ENCODE assay signal across 16 cellular contexts in genomic region chr22:36540867-36541642, GRCh38. TPM values are rescaled to one million over a fixed set of nuclear protein-coding genes. Genes with fewer than 3 reads are reported as not detected.
A peak's percentile ranks its signal among the peaks of the same experiment; 100 is the strongest.
DNase-seq lines count a peak whose midpoint lies in the region; ATAC-seq and TF ChIP-seq lines count a peak whose summit lies in the region.
"Had no signal": no experiment of that assay in that cellular context is flagged by ENCODE, and none has a peak within 500 bp of the region (broad histone marks: within the 10 kb centered on the region; RNA-seq: fewer than 3 reads in every experiment).

No MANE protein-coding gene starts in this region.

- no peaks in the 10 kb centered on the region for H3K36me3 ChIP-seq in upper lobe of right lung
- H3K36me3 ChIP-seq in effector memory CD4-positive, alpha-beta T cell (ENCODE audit: control insufficient read depth, insufficient read depth, low read length) = no peaks in the 10 kb centered on the region
- H3K36me3 ChIP-seq: right lobe of liver, upper lobe of left lung had no signal

- no peaks in the 10 kb centered on the region for H3K9me3 Mint-ChIP-seq in activated T-cell treated with anti-CD3 and anti-CD28 coated beads, Interleukin-2, amount 50 U/mL, for 72 hours
- H3K9me3 Mint-ChIP-seq: activated B cell treated with CpG ODN at 0.5 μM for 24 hours; stimulated activated memory B cell treated with anti-CD40 and anti-IgM and Interleukin-4, amounts not matched to agents 10 μg/mL and 1 μg/mL and 100 μg/mL, for 72 hours had no signal

- peaks cover 14% of the 10 kb centered on the region for H3K4me1 Mint-ChIP-seq in activated T-cell treated with anti-CD3 and anti-CD28 coated beads, Interleukin-2, amount 50 U/mL, for 72 hours (ENCODE audit: low read depth)

- H3K27ac Mint-ChIP-seq in activated T-cell treated with anti-CD3 and anti-CD28 coated beads, Interleukin-2, amount 50 U/mL, for 72 hours = peak overlapping the region; percentile 24
- H3K27ac Mint-ChIP-seq: activated B cell treated with CpG ODN at 0.5 μM for 24 hours; stimulated activated memory B cell treated with anti-CD40 and anti-IgM and Interleukin-4, amounts not matched to agents 10 μg/mL and 1 μg/mL and 100 μg/mL, for 72 hours had no signal

- H3K4me3 ChIP-seq in upper lobe of right lung = no peak overlapping the region
- H3K4me3 ChIP-seq in effector memory CD4-positive, alpha-beta T cell (ENCODE audit: insufficient read depth, low read depth, low read length, poor library complexity, severe bottlenecking) = no peak overlapping the region
- H3K4me3 ChIP-seq: dorsolateral prefrontal cortex, right lobe of liver, upper lobe of left lung had no signal

- CTCF ChIA-PET in RWPE1 (lab: Yijun Ruan, JAX) = no interaction called here

- H3K9me3 ChIP-seq in upper lobe of right lung = no peaks in the 10 kb centered on the region
- no peaks in the 10 kb centered on the region for H3K9me3 ChIP-seq in effector memory CD4-positive, alpha-beta T cell (ENCODE audit: control insufficient read depth, low read length)
- H3K9me3 ChIP-seq: right lobe of liver, upper lobe of left lung had no signal

- ATAC-seq in activated T-cell treated with anti-CD3 and anti-CD28 coated beads, Interleukin-2, amount 50 U/mL, for 72 hours (replicated peaks in 1 of 2) = no peak
- peak; percentile 23 for ATAC-seq in upper lobe of right lung
- ATAC-seq: stimulated activated memory B cell treated with anti-CD40 and anti-IgM and Interleukin-4, amounts not matched to agents 10 μg/mL and 1 μg/mL and 100 μg/mL, for 72 hours had no signal

- H3K27ac ChIP-seq in RWPE1 (peak overlapping the region; percentile 92), upper lobe of right lung (no peak overlapping the region)
- H3K27ac ChIP-seq in effector memory CD4-positive, alpha-beta T cell (ENCODE audit: insufficient read depth, low read length, poor library complexity, severe bottlenecking) = no peak overlapping the region
- H3K27ac ChIP-seq: right lobe of liver, upper lobe of left lung had no signal

- TF ChIP-seq CTCF in RWPE1 (conservative IDR thresholded peaks at IDR 0.05; ENCODE audit: low read depth) (no peak), upper lobe of right lung (IDR thresholded peaks at IDR 0.05) (no peak)

- peaks cover 8% of the 10 kb centered on the region for H3K27me3 Mint-ChIP-seq in activated T-cell treated with anti-CD3 and anti-CD28 coated beads, Interleukin-2, amount 50 U/mL, for 72 hours (ENCODE audit: low read depth)
- H3K27me3 Mint-ChIP-seq: stimulated activated memory B cell treated with anti-CD40 and anti-IgM and Interleukin-4, amounts not matched to agents 10 μg/mL and 1 μg/mL and 100 μg/mL, for 72 hours had no signal

- intact Hi-C loops in upper lobe of right lung (cut with DNase I) = no loop called here

- no peaks in the 10 kb centered on the region for H3K27me3 ChIP-seq in upper lobe of right lung
- no peaks in the 10 kb centered on the region for H3K27me3 ChIP-seq in effector memory CD4-positive, alpha-beta T cell (replicated peaks; ENCODE audit: control insufficient read depth, insufficient read depth, low read length, poor library complexity, severe bottlenecking)
- H3K27me3 ChIP-seq: right lobe of liver, upper lobe of left lung had no signal

- no peaks in the 10 kb centered on the region for H3K36me3 Mint-ChIP-seq in activated T-cell treated with anti-CD3 and anti-CD28 coated beads, Interleukin-2, amount 50 U/mL, for 72 hours (ENCODE audit: insufficient read depth in 2 of 2)
- H3K36me3 Mint-ChIP-seq: stimulated activated memory B cell treated with anti-CD40 and anti-IgM and Interleukin-4, amounts not matched to agents 10 μg/mL and 1 μg/mL and 100 μg/mL, for 72 hours had no signal

- H3K4me3 Mint-ChIP-seq in activated T-cell treated with anti-CD3 and anti-CD28 coated beads, Interleukin-2, amount 50 U/mL, for 72 hours = no peak overlapping the region
- H3K4me3 Mint-ChIP-seq: activated B cell treated with CpG ODN at 0.5 μM for 24 hours; stimulated activated memory B cell treated with anti-CD40 and anti-IgM and Interleukin-4, amounts not matched to agents 10 μg/mL and 1 μg/mL and 100 μg/mL, for 72 hours had no signal

- no peaks in the 10 kb centered on the region for H3K4me1 ChIP-seq in upper lobe of right lung
- no peaks in the 10 kb centered on the region for H3K4me1 ChIP-seq in effector memory CD4-positive, alpha-beta T cell (ENCODE audit: control insufficient read depth, insufficient read depth, low read length, poor library complexity, severe bottlenecking)
- H3K4me1 ChIP-seq: right lobe of liver, upper lobe of left lung had no signal

- POLR2A ChIA-PET in RWPE1 (lab: Yijun Ruan, JAX; ENCODE audit: low non-redundant PET) = no interaction called here

- DNase-seq in activated T-cell treated with anti-CD3 and anti-CD28 coated beads, Interleukin-2, amount 50 U/mL, for 72 hours = no peak
- DNase-seq in activated T-cell treated with anti-CD3 and anti-CD28 coated beads for 4 hours = no peak
- no peak for DNase-seq in RWPE1 (ENCODE audit: low spot score)
- DNase-seq in glomerular visceral epithelial cell (ENCODE audit: extremely low spot score) = peak; percentile 89
- DNase-seq in upper lobe of right lung = no peak
- no peak for DNase-seq in activated CD8-positive, alpha-beta memory T cell treated with anti-CD3 and anti-CD28 coated beads for 24 hours
- no peak for DNase-seq in effector memory CD4-positive, alpha-beta T cell
- no peak for DNase-seq in stimulated activated CD4-positive, alpha-beta T cell treated with anti-CD3 and anti-CD28 coated beads, Interleukin-4, amount 100 ng/mL, for 4 hours
- DNase-seq: activated B cell treated with CpG ODN at 0.5 μM for 24 hours, dorsolateral prefrontal cortex, GDM1, NCI-H1105, NCI-H345 had no signal

RNA-seq across cellular contexts. Expression of gene EIF3D, which starts 12.1 kb away (rescaled TPM):
- 100 to 1,000 TPM; 320 to 339 TPM for total RNA-seq in activated T-cell treated with anti-CD3 and anti-CD28 coated beads, Interleukin-2, amount 50 U/mL, for 72 hours
- total RNA-seq in upper lobe of right lung = 132 TPM

RNA-seq across cellular contexts. Expression of gene FOXRED2, which starts 34.2 kb away (rescaled TPM):
- total RNA-seq in activated T-cell treated with anti-CD3 and anti-CD28 coated beads, Interleukin-2, amount 50 U/mL, for 72 hours = 10 to 100 TPM; 12.6 to 19.3 TPM
- 15.3 TPM for total RNA-seq in upper lobe of right lung

RNA-seq across cellular contexts. Expression of gene TXN2, which starts 59.6 kb away (rescaled TPM):
- total RNA-seq in activated T-cell treated with anti-CD3 and anti-CD28 coated beads, Interleukin-2, amount 50 U/mL, for 72 hours = 100 to 1,000 TPM; 115 TPM
- total RNA-seq in upper lobe of right lung = 54.2 TPM
